Comparison of ENCODE assay signal across 29 cellular contexts in the genomic region with DNA sequence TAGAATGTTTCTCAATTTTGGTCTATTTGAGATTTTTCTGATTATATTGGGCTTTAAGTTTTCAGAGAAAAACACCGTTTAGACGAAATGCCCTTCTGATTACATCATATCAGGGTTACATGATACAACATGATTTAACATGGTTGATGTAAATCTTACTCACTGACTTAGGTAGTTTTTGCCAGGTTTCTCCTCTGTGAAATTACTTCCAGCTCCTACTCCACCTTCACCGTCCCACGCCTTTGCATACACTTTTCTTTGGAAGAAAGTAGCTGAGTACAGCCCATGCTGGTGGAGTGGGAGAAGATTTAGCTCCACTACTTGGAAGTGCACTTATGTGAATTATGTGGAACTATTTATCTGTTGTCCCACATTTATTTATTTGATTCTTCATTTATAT.
"Had no signal": no experiment of that assay in that cellular context is flagged by ENCODE, and none has a peak within 500 bp of the region (broad histone marks: within the 10 kb centered on the region; RNA-seq: fewer than 3 reads in every experiment).

No MANE protein-coding gene starts in this region.

- H3K4me1 ChIP-seq: SJCRH30 had no signal

- ATAC-seq: activated CD4-positive, alpha-beta T cell treated with anti-CD3 and anti-CD28 coated beads for 36 hours; activated CD4-positive, CD25-positive, alpha-beta regulatory T cell treated with anti-CD3 and anti-CD28 coated beads, Interleukin-2, amount 50 U/mL, for 24 hours; activated CD8-positive, alpha-beta T cell treated with anti-CD3 and anti-CD28 coated beads, Interleukin-2, amount 10 ng/mL, durations not matched to agents 7 days and 5 days; K562; WTC11 had no signal

- H3K9me3 ChIP-seq: SJCRH30 had no signal

- DNase-seq: activated CD4-positive, alpha-beta T cell treated with anti-CD3 and anti-CD28 coated beads for 36 hours; activated CD4-positive, alpha-beta T cell treated with anti-CD3 and anti-CD28 coated beads, Interleukin-2, amount 10 ng/mL, durations not matched to agents 7 days and 5 days; activated CD4-positive, alpha-beta T cell treated with anti-CD3 and anti-CD28 coated beads, Interleukin-2, amount 50 U/mL, for 48 hours; activated CD8-positive, alpha-beta T cell treated with anti-CD3 and anti-CD28 coated beads, Interleukin-2, amount 10 ng/mL, durations not matched to agents 7 days and 5 days; activated gamma-delta T cell; activated naive CD4-positive, alpha-beta T cell treated with Interleukin-2 at 50 U/mL for 16 hours; activated naive CD8-positive, alpha-beta T cell treated with anti-CD3 and anti-CD28 coated beads, Interleukin-2, amount 10 ng/mL, durations not matched to agents 7 days and 5 days; activated T-cell treated with anti-CD3 and anti-CD28 coated beads, Interleukin-2, amount 50 U/mL, for 24 hours; amygdala; NCI-H1048; NCI-H1105 treated with DMSO at 0.1 percent for 48 hours; NCI-H1436; NCI-H1694 treated with DMSO at 0.1 percent for 48 hours; NCI-H2029; NCI-H345; NCI-H510A; NCI-H526; NCI-H748 treated with DMSO at 0.1 percent for 48 hours; PC-9; SHP77; SJCRH30 had no signal

- H3K27ac ChIP-seq: cardiac muscle cell, PC-9, SJCRH30, SK-N-MC had no signal

- H3K36me3 ChIP-seq: cardiac muscle cell, SJCRH30 had no signal

- H3K27me3 ChIP-seq: cardiac muscle cell, SJCRH30 had no signal

- H3K4me3 ChIP-seq: cardiac muscle cell, K562, PC-9, SJCRH30, SK-N-MC had no signal

- FAIRE-seq: astrocyte, K562, RCC 7860, TTC549 had no signal
